ENCODE assay signal across 8 cellular contexts in the genomic region with DNA sequence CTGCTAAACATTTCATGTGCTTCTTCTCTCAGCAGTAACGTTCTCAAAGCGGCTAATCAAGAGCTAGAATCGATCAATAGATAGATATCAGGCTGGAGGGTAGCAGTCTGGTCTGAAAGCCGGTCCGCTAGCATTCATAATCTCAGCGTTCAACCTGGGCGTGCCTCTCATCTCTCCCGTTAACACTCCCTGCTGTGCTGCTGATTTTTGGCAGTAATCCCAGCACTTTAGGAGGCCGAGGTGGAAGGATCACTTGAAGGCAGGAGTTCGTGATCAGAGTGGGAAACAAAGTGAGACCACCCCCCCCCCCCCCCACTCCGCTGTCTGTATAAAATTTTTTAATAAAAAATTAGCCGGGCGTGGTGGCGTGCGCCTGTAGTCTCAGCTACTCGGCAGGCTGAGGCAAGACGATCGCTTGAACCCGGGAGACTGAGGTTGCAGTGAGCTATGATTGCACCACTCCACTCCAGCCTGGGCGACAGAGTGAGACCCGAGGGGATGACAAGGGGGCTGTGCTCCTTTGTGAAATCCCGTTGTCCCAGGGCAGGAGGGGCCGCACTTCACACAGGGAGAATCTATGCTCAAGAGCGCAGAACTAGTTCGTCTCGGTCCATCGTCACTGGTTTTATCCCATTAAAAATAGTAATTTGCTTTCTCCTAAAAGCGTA. TPM values are rescaled to one million over a fixed set of nuclear protein-coding genes. Genes with fewer than 3 reads are reported as not detected.
DNase-seq lines count a peak whose midpoint lies in the region; ATAC-seq and TF ChIP-seq lines count a peak whose summit lies in the region.

No MANE protein-coding gene starts in this region.

- H3K4me1 ChIP-seq in SJCRH30: peaks cover 5% of the 10 kb centered on the region; the same call in 1 of the 2 replicates
- peaks cover 9 to 11% of the 10 kb centered on the region in 2 donors for H3K4me1 ChIP-seq in duodenal mucosa (ENCODE audit: control insufficient read depth in 1 of 2, insufficient read depth in 2 of 2, low read length in 2 of 2)
- peaks cover 4 to 8% of the 10 kb centered on the region in 2 donors for H3K4me1 ChIP-seq in mucosa of rectum (ENCODE audit: control insufficient read depth in 2 of 2, insufficient read depth in 2 of 2, low read length in 2 of 2)

- H3K36me3 ChIP-seq in SJCRH30 (no peaks in the 10 kb centered on the region), duodenal mucosa (ENCODE audit: control insufficient read depth in 1 of 2, insufficient read depth in 2 of 2, low read length in 2 of 2) (no peaks in the 10 kb centered on the region), mucosa of rectum (ENCODE audit: control insufficient read depth in 2 of 2, insufficient read depth in 2 of 2, low read length in 2 of 2) (no peaks in the 10 kb centered on the region)

- TF ChIP-seq CTCF in HL-60 (IDR thresholded peaks at IDR 0.05; ENCODE audit: insufficient read depth, low read length): no peak

- peak; percentile 19 for ATAC-seq in GM21423 (IDR thresholded peaks at IDR 0.05; ENCODE audit: unreplicated experiment)

- H3K4me3 ChIP-seq in HL-60 (replicated peaks; ENCODE audit: insufficient read depth, low read length) (peak overlapping the region; percentile 87), SJCRH30 (peak overlapping the region; percentile 88), duodenal mucosa (ENCODE audit: low read depth in 1 of 2, low read length in 2 of 2) (peak overlapping the region; percentile 88 to 95), mucosa of rectum (ENCODE audit: low read length in 2 of 2) (peak overlapping the region; percentile 82 to 93)

- H3K27me3 ChIP-seq in HL-60 (ENCODE audit: insufficient read depth, poor library complexity, severe bottlenecking) (no peaks in the 10 kb centered on the region), SJCRH30 (no peaks in the 10 kb centered on the region), duodenal mucosa (ENCODE audit: control insufficient read depth in 1 of 2, insufficient read depth in 2 of 2, low read length in 2 of 2) (no peaks in the 10 kb centered on the region), mucosa of rectum (ENCODE audit: control insufficient read depth in 2 of 2, insufficient read depth in 2 of 2, low read length in 2 of 2) (no peaks in the 10 kb centered on the region)

- H3K27ac ChIP-seq in HL-60 (replicated peaks): peak overlapping the region; percentile 42; the same call in 1 of the 2 replicates
- peak overlapping the region; percentile 78 for H3K27ac ChIP-seq in SJCRH30
- H3K27ac ChIP-seq in duodenal mucosa (ENCODE audit: low read depth, low read length): no peak overlapping the region
- peak overlapping the region in 1 of 2 donors; percentile 32 for H3K27ac ChIP-seq in mucosa of rectum (ENCODE audit: low read depth in 2 of 2, low read length in 2 of 2)

- H3K9me3 ChIP-seq in SJCRH30 (replicated peaks) (no peaks in the 10 kb centered on the region), duodenal mucosa (ENCODE audit: control insufficient read depth in 1 of 2, low read length in 2 of 2) (no peaks in the 10 kb centered on the region), mucosa of rectum (ENCODE audit: control insufficient read depth in 2 of 2, low read length in 2 of 2) (no peaks in the 10 kb centered on the region)

- H3K9ac ChIP-seq in duodenal mucosa (ENCODE audit: low read depth in 1 of 2, low read length in 2 of 2): peak overlapping the region; percentile 56 to 76
- H3K9ac ChIP-seq in mucosa of rectum (ENCODE audit: low read depth in 1 of 2, low read length in 2 of 2): peak overlapping the region; percentile 53 to 63

- DNase-seq in EH (ENCODE audit: low read depth): peak; percentile 59
- DNase-seq in HL-60 (ENCODE audit: low read depth in 1 of 2, low spot score in 1 of 2): peak in 1 of 2 experiments; percentile 34
- DNase-seq in SJCRH30: peak; percentile 59 to 71
- no peak for DNase-seq in SW 1271 (lab: John Stamatoyannopoulos, UW)
- no peak for DNase-seq in HPDE6-E6E7 (ENCODE audit: extremely low spot score)

RNA-seq across cellular contexts. Expression of a gene that starts 0.6 kb away (rescaled TPM):
- total RNA-seq in SJCRH30 (2014; rRNA removed; shearing (Covaris generic)): 43.2 and 49.4 TPM in 2 replicates

RNA-seq across cellular contexts. Expression of a gene that starts 13.7 kb away (rescaled TPM):
- total RNA-seq in SJCRH30 (2014; rRNA removed; shearing (Covaris generic)): 4.2 and 4.6 TPM in 2 replicates

Comparison
In these comparisons a context has a peak if more than half of its experiments do, and no peak if none do; other contexts are left out.
1. DNase-seq: peak in EH (single experiment) and SJCRH30 (2 of 2); none in SW 1271 (0 of 2) and HPDE6-E6E7 (single experiment).
2. Peak in every context shown above with its lines, with median percentiles within 50 percentile points of each other: H3K4me3 ChIP-seq.